Comparison of ENCODE assay signal across 13 cellular contexts in genomic region chr6:33785766-33786165, GRCh38. TPM values are rescaled to one million over a fixed set of nuclear protein-coding genes. Genes with fewer than 3 reads are reported as not detected.
A peak's percentile ranks its signal among the peaks of the same experiment; 100 is the strongest.
DNase-seq lines count a peak whose midpoint lies in the region; ATAC-seq and TF ChIP-seq lines count a peak whose summit lies in the region.
"Had no signal": no experiment of that assay in that cellular context is flagged by ENCODE, and none has a peak within 500 bp of the region (broad histone marks: within the 10 kb centered on the region; RNA-seq: fewer than 3 reads in every experiment).

No MANE protein-coding gene starts in this region.

- peaks cover 47% of the 10 kb centered on the region for H3K79me2 ChIP-seq in neural progenitor cell (ENCODE audit: low read depth)

- no peaks in the 10 kb centered on the region for H3K9me3 ChIP-seq in HUES64 (ENCODE audit: insufficient read depth, low read depth, low read length)
- H3K9me3 ChIP-seq in neural progenitor cell (ENCODE audit: low read depth), result no peaks in the 10 kb centered on the region

- peak; percentile 53 for DNase-seq in DMS79 (lab: John Stamatoyannopoulos, UW)
- peak; percentile 76 for DNase-seq in dermis blood vessel endothelial cell
- DNase-seq in neural progenitor cell (ENCODE audit: low spot score), result no peak
- DNase-seq in HPDE6-E6E7 (ENCODE audit: extremely low spot score), result no peak
- no peak for DNase-seq in Calu3
- DNase-seq: activated CD8-positive, alpha-beta memory T cell treated with anti-CD3 and anti-CD28 coated beads for 24 hours; NCI-H1105; stimulated activated CD4-positive, alpha-beta T cell treated with anti-CD3 and anti-CD28 coated beads, Interleukin-12 subunit alpha, Interleukin-12 subunit beta, amount 100 ng/mL, for 4 hours; substantia nigra had no signal

- H3K9me3 Mint-ChIP-seq in neural progenitor cell (no peaks in the 10 kb centered on the region), Calu3 (ENCODE audit: low read depth, unreplicated experiment) (no peaks in the 10 kb centered on the region)

- intact Hi-C loops in Calu3 (cut with micrococcal nuclease; ENCODE audit: unreplicated experiment), result no loop called here

- no TSS peak for BruUV-seq in Calu3 (replicated peaks; lab: Mats Ljungman, UMichigan)

- H3K4me3 ChIP-seq in HUES64 (ENCODE audit: low read length), result no peak overlapping the region
- no peak overlapping the region for H3K4me3 ChIP-seq in neural progenitor cell

- peaks cover 34% of the 10 kb centered on the region for H3F3A ChIP-seq in neural progenitor cell (ENCODE audit: low read depth)

- no peak overlapping the region for H2AFZ ChIP-seq in neural progenitor cell (replicated peaks)

- H3K36me3 ChIP-seq in HUES64 (ENCODE audit: insufficient read depth, low read length), result peaks cover 44% of the 10 kb centered on the region
- H3K36me3 ChIP-seq in neural progenitor cell, result no peaks in the 10 kb centered on the region

- no peak overlapping the region; the same call in 1 of the 2 replicates for H3K9ac ChIP-seq in HUES64 (ENCODE audit: low read depth, low read length)
- no peak overlapping the region for H3K9ac ChIP-seq in neural progenitor cell

- H3K4me1 ChIP-seq in HUES64 (ENCODE audit: insufficient read depth, low read length) (peaks cover 62% of the 10 kb centered on the region), neural progenitor cell (peaks cover 35% of the 10 kb centered on the region)

- H3K4me2 ChIP-seq in neural progenitor cell, result peak overlapping the region; percentile 2

- peaks cover 65% of the 10 kb centered on the region for H4K20me1 ChIP-seq in neural progenitor cell (ENCODE audit: low read depth)

- H3K36me3 Mint-ChIP-seq in neural progenitor cell, result peaks cover 28% of the 10 kb centered on the region
- H3K36me3 Mint-ChIP-seq in Calu3 (ENCODE audit: insufficient read depth, unreplicated experiment), result peaks cover 32% of the 10 kb centered on the region

- H3K27ac ChIP-seq in HUES64 (ENCODE audit: low read depth, low read length) (peak overlapping the region; percentile 27; the same call in 1 of the 2 replicates), neural progenitor cell (no peak overlapping the region)

- H3K4me1 Mint-ChIP-seq in neural progenitor cell, result peaks cover 80% of the 10 kb centered on the region
- H3K4me1 Mint-ChIP-seq in Calu3 (ENCODE audit: low read depth, unreplicated experiment), result peaks cover 29% of the 10 kb centered on the region

- TF ChIP-seq CTCF in neural progenitor cell (IDR thresholded peaks at IDR 0.05) (no peak), Calu3 (IDR thresholded peaks at IDR 0.05; ENCODE audit: unreplicated experiment) (no peak)

- ATAC-seq in GM21717 (IDR thresholded peaks at IDR 0.05; ENCODE audit: unreplicated experiment) (no peak), GM21723 (IDR thresholded peaks at IDR 0.05; ENCODE audit: unreplicated experiment) (no peak)

- no peak overlapping the region for H3K27ac Mint-ChIP-seq in neural progenitor cell
- no peak overlapping the region for H3K27ac Mint-ChIP-seq in Calu3 (ENCODE audit: unreplicated experiment)

- CTCF ChIA-PET in Calu3 (lab: Charles Lee), result no interaction called here

- H3K27me3 Mint-ChIP-seq in neural progenitor cell (ENCODE audit: insufficient read depth, low read depth), result peaks cover 10% of the 10 kb centered on the region
- peaks cover 13% of the 10 kb centered on the region for H3K27me3 Mint-ChIP-seq in Calu3 (ENCODE audit: unreplicated experiment)

- H3K4me3 Mint-ChIP-seq in neural progenitor cell, result no peak overlapping the region
- no peak overlapping the region for H3K4me3 Mint-ChIP-seq in Calu3 (ENCODE audit: low read depth, unreplicated experiment)

- H3K27me3 ChIP-seq in HUES64 (ENCODE audit: insufficient read depth, low read length), result no peaks in the 10 kb centered on the region
- H3K27me3 ChIP-seq in neural progenitor cell, result no peaks in the 10 kb centered on the region

- WGBS in HUES64, result 51% methylated on average over 3 of the region's 3 CpGs

RNA-seq across cellular contexts. Expression of gene LEMD2, which starts 3.2 kb away (rescaled TPM):
- 34.2 TPM for polyA plus RNA-seq in HUES64 (2013, experiment 1 of 2)
- polyA plus RNA-seq in HUES64 (2013, experiment 2 of 2), result 32.4 TPM
- total RNA-seq in dermis blood vessel endothelial cell (53.8 and 58.5 TPM in 2 replicates), neural progenitor cell (ENCODE audit: low replicate concordance) (31.8 and 53.4 TPM in 2 replicates), Calu3 (2022) (117 and 126 TPM in 2 replicates)

RNA-seq across cellular contexts. Expression of gene MLN, which starts 18.0 kb away (rescaled TPM):
- polyA plus RNA-seq in HUES64 (2013, experiment 1 of 2), result not detected
- polyA plus RNA-seq in HUES64 (2013, experiment 2 of 2), result not detected
- total RNA-seq in dermis blood vessel endothelial cell (not detected in 2 replicates), neural progenitor cell (ENCODE audit: low replicate concordance) (not detected in 2 replicates), Calu3 (2022) (not detected in 2 replicates)
- total RNA-seq: liver had no signal
- polyA plus RNA-seq: liver had no signal

RNA-seq across cellular contexts. Expression of gene IP6K3, which starts 39.1 kb away (rescaled TPM):
- polyA plus RNA-seq in HUES64 (2013, experiment 1 of 2), result 0.85 TPM
- 1.5 TPM for polyA plus RNA-seq in HUES64 (2013, experiment 2 of 2)
- total RNA-seq in dermis blood vessel endothelial cell (under 0.01 and 0.05 TPM in 2 replicates), neural progenitor cell (ENCODE audit: low replicate concordance) (2.9 and 4.6 TPM in 2 replicates), Calu3 (2022) (not detected in 2 replicates)

Comparison
In these comparisons a context has a peak if more than half of its experiments do, and no peak if none do; other contexts are left out.
1. DNase-seq: peak in DMS79 (single experiment) and dermis blood vessel endothelial cell (single experiment); none in neural progenitor cell (single experiment), HPDE6-E6E7 (single experiment) and Calu3 (single experiment).